ENCODE assay signal across 9 cellular contexts in the genomic region with DNA sequence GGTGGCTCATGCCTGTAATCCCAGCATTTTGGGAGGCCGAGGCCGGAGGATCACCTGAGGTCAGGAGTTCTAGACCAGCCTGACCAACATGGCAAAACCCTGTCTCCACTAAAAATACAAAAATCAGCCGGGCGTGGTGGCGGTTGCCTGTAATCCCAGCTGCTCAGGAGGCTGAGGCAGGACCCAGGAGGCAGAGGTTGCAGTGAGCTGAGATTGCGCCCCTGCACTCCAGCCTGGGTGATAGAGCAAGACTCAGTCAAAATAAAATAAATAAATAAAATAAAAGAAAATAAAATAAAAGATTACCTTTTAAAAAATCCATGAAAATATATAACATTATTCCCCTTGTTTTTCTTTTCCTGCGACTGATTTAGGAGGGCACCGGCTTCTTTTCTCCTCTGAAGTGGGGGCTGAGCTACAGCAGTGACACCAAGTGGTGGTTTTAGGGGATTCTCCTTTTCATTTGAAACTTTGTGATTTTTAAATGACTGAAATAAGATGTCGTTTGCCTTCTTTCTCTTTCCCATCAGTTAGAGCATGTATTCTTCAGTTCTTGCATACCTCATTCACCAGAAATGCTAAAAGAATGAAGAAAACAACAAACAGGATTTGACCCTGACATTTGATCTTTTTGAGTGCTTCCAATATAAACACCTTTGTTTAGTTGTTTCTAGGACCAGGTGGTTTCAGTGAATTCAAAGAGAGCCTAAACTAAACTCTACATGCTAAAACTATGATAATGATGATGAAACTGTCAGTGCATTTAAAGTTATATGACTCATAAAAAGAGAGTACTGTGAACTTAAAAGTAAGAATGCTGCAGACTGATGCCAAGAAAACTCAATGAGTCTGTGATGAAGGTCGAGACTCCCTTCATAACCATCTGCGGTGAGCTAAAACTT. TPM values are rescaled to one million over a fixed set of nuclear protein-coding genes. Genes with fewer than 3 reads are reported as not detected.
DNase-seq lines count a peak whose midpoint lies in the region; ATAC-seq and TF ChIP-seq lines count a peak whose summit lies in the region.
"Had no signal": no experiment of that assay in that cellular context is flagged by ENCODE, and none has a peak within 500 bp of the region (broad histone marks: within the 10 kb centered on the region; RNA-seq: fewer than 3 reads in every experiment).

No MANE protein-coding gene starts in this region.

- no peaks in the 10 kb centered on the region for H3K36me3 Mint-ChIP-seq in GM23338 (ENCODE audit: low read depth)
- H3K36me3 Mint-ChIP-seq: activated naive CD8-positive, alpha-beta T cell had no signal

- H2AFZ ChIP-seq in GM23338, result peak overlapping the region; percentile 82; the same call in 1 of the 2 replicates
- no peak overlapping the region for H2AFZ ChIP-seq in neural cell (ENCODE audit: low read depth, low read length)

- intact Hi-C loops in dorsolateral prefrontal cortex (cut with DNase I), result loop anchor here in 1 of 2 donors (2.0 kb wide), 1 partner anchor 162 kb away; no protein-coding TSS in a partner anchor

- no peaks in the 10 kb centered on the region for H3K27me3 Mint-ChIP-seq in GM23338 (ENCODE audit: insufficient read depth, low read depth, poor library complexity)

- H3K9ac ChIP-seq in neural cell (ENCODE audit: low read length), result no peak overlapping the region

- TF ChIP-seq EP300 in neural cell (conservative IDR thresholded peaks at IDR 0.05; ENCODE audit: poor library complexity, severe bottlenecking), result no peak

- DNase-seq in BE2C, result peak; percentile 17
- DNase-seq in GM23338 (ENCODE audit: low spot score), result peak; percentile 76
- peak; percentile 32 for DNase-seq in NCI-H2196 (lab: John Stamatoyannopoulos, UW; ENCODE audit: unreplicated experiment)
- DNase-seq in dorsolateral prefrontal cortex, result peak in 1 of 10 donors; percentile 38
- no peak for DNase-seq in HUDEP-2 (lab: John Stamatoyannopoulos, UW; ENCODE audit: unreplicated experiment in 76 of 76)
- no peak for DNase-seq in GF-D8 (lab: John Stamatoyannopoulos, UW)
- DNase-seq in NCI-H187 treated with DMSO at 0.1 percent for 48 hours (lab: John Stamatoyannopoulos, UW), result no peak

- H3K9me2 ChIP-seq in GM23338 (ENCODE audit: insufficient read depth), result 0 out of 2 replicates have a peak, but pooled peaks cover 4% of the 10 kb centered on the region
- H3K9me2 ChIP-seq in neural cell (ENCODE audit: insufficient read depth, low read length), result no peaks in the 10 kb centered on the region

- ATAC-seq in GM23338, result peak; percentile 74

- H3K4me2 ChIP-seq in GM23338, result no peak overlapping the region
- no peak overlapping the region for H3K4me2 ChIP-seq in neural cell (ENCODE audit: low read length)

- H3K27me3 ChIP-seq in BE2C, result no peaks in the 10 kb centered on the region
- H3K27me3 ChIP-seq in GM23338 (ENCODE audit: insufficient read depth), result no peaks in the 10 kb centered on the region
- H3K27me3 ChIP-seq in dorsolateral prefrontal cortex, result peaks cover 0 to 5% (median 0%) of the 10 kb centered on the region in 45 donors
- no peaks in the 10 kb centered on the region for H3K27me3 ChIP-seq in neural cell (ENCODE audit: insufficient read depth, low read depth, low read length)

- TF ChIP-seq RAD21 in neural cell (conservative IDR thresholded peaks at IDR 0.05), result peak; percentile 56

- no peak overlapping the region for H3K27ac Mint-ChIP-seq in GM23338
- H3K27ac Mint-ChIP-seq: activated naive CD8-positive, alpha-beta T cell had no signal

- no peaks in the 10 kb centered on the region for H3F3A ChIP-seq in GM23338 (replicated peaks; ENCODE audit: low read depth)
- no peaks in the 10 kb centered on the region for H3F3A ChIP-seq in neural cell (ENCODE audit: insufficient read depth, low read length, poor library complexity, severe bottlenecking)

- H3K4me3 ChIP-seq in BE2C (ENCODE audit: low read depth, low read length) (no peak overlapping the region), GM23338 (no peak overlapping the region), dorsolateral prefrontal cortex (peak overlapping the region in 1 of 59 donors; percentile 17), neural cell (ENCODE audit: low read length) (no peak overlapping the region)

- TF ChIP-seq CTCF in BE2C (IDR thresholded peaks at IDR 0.05; ENCODE audit: low read depth, low read length) (peak; percentile 73), GM23338 (conservative IDR thresholded peaks at IDR 0.05; ENCODE audit: low read depth in 2 of 2) (peak; percentile 73 to 74), dorsolateral prefrontal cortex (IDR thresholded peaks at IDR 0.05 in 54 of 56, conservative IDR thresholded peaks at IDR 0.05 in 2 of 56; ENCODE audit: low read depth in 1 of 56, partially characterized antibody in 56 of 56) (peak in 54 of 56 donors; percentile 23 to 71 (median 50)), neural cell (IDR thresholded peaks at IDR 0.05; ENCODE audit: poor library complexity, severe bottlenecking) (peak; percentile 57)

- H3K36me3 ChIP-seq in BE2C (no peaks in the 10 kb centered on the region), GM23338 (ENCODE audit: insufficient read depth) (no peaks in the 10 kb centered on the region), neural cell (ENCODE audit: insufficient read depth, low read length) (no peaks in the 10 kb centered on the region)

- H3K27ac ChIP-seq in GM23338 (ENCODE audit: low read depth), result no peak overlapping the region
- peak overlapping the region in 7 of 59 donors; percentile 28 to 67 (median 38) for H3K27ac ChIP-seq in dorsolateral prefrontal cortex
- no peak overlapping the region for H3K27ac ChIP-seq in neural cell (ENCODE audit: low read length)

- H3K9me3 Mint-ChIP-seq in GM23338, result no peaks in the 10 kb centered on the region; the same call in 2 of the 3 replicates

- H3K79me2 ChIP-seq in GM23338 (replicated peaks; ENCODE audit: insufficient read depth) (no peaks in the 10 kb centered on the region), neural cell (replicated peaks; ENCODE audit: insufficient read depth, low read length) (no peaks in the 10 kb centered on the region)

- no peaks in the 10 kb centered on the region for H3K4me1 Mint-ChIP-seq in GM23338

- H3K4me1 ChIP-seq in BE2C (no peaks in the 10 kb centered on the region), GM23338 (ENCODE audit: insufficient read depth) (no peaks in the 10 kb centered on the region)

- H3K9me3 ChIP-seq in BE2C (no peaks in the 10 kb centered on the region), neural cell (ENCODE audit: low read length) (no peaks in the 10 kb centered on the region)

- H3K4me3 Mint-ChIP-seq in GM23338, result no peak overlapping the region
- H3K4me3 Mint-ChIP-seq: activated naive CD8-positive, alpha-beta T cell had no signal

- H4K20me1 ChIP-seq in GM23338 (replicated peaks; ENCODE audit: insufficient read depth) (no peaks in the 10 kb centered on the region), neural cell (ENCODE audit: insufficient read depth) (no peaks in the 10 kb centered on the region)

TF ChIP-seq in GM23338, 12 proteins besides CTCF, POLR2A, EP300 and RAD21 (continues in another document):
- TF ChIP-seq, protein P1, sequence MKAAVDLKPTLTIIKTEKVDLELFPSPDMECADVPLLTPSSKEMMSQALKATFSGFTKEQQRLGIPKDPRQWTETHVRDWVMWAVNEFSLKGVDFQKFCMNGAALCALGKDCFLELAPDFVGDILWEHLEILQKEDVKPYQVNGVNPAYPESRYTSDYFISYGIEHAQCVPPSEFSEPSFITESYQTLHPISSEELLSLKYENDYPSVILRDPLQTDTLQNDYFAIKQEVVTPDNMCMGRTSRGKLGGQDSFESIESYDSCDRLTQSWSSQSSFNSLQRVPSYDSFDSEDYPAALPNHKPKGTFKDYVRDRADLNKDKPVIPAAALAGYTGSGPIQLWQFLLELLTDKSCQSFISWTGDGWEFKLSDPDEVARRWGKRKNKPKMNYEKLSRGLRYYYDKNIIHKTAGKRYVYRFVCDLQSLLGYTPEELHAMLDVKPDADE (IDR thresholded peaks at IDR 0.05), result no peak
- TF ChIP-seq EZH2 (IDR thresholded peaks at IDR 0.05; ENCODE audit: low read depth, unreplicated experiment) (no peak), ZNF114 (CRISPR knock-in tag; IDR thresholded peaks at IDR 0.05) (no peak), NANOG (IDR thresholded peaks at IDR 0.05; ENCODE audit: borderline replicate concordance) (no peak), EZH2phosphoT487 (IDR thresholded peaks at IDR 0.05; ENCODE audit: unreplicated experiment) (no peak), JUNB (IDR thresholded peaks at IDR 0.05; ENCODE audit: unreplicated experiment) (no peak), CREB1 (CRISPR knock-in tag; IDR thresholded peaks at IDR 0.05; ENCODE audit: low read depth) (no peak), STAT1 (IDR thresholded peaks at IDR 0.05; ENCODE audit: unreplicated experiment) (no peak)

TF ChIP-seq in neural cell, 6 proteins besides CTCF, POLR2A, EP300 and RAD21 (continues in another document):
- peak; percentile 62 for TF ChIP-seq SMC3 (conservative IDR thresholded peaks at IDR 0.05; ENCODE audit: poor library complexity)
- no peak for TF ChIP-seq TAF1 (IDR thresholded peaks at IDR 0.05; ENCODE audit: low read depth)
- no peak for TF ChIP-seq MXI1 (conservative IDR thresholded peaks at IDR 0.05; ENCODE audit: poor library complexity, severe bottlenecking)
- no peak for TF ChIP-seq EZH2 (IDR thresholded peaks at IDR 0.05; ENCODE audit: borderline replicate concordance, insufficient read depth, low read length, poor library complexity, severe bottlenecking)

RNA-seq across cellular contexts. Expression of a gene that starts 22.6 kb away (rescaled TPM):
- not detected for polyA plus RNA-seq in BE2C (2012; ENCODE audit: insufficient read depth, insufficient read length, low read depth)
- total RNA-seq in GM23338 (2014; rRNA removed; shearing (Covaris generic)), result 47.6 and 49.9 TPM in 2 replicates
- polyA plus RNA-seq in GM23338 (2016; fragmentation: Nextera tagmentation; extraction: Ambion mirVana) (17.8 and 24.6 TPM in 2 replicates), neural cell (3.8 and 4.0 TPM in 2 replicates)
- total RNA-seq in dorsolateral prefrontal cortex, result 10 to 100 TPM in 13 of 120 experiments, 1 to 10 TPM in 107; 1.7 to 22.6 (median 5.2) TPM
- polyA minus RNA-seq in neural cell, result 9.3 and 11.3 TPM in 2 replicates

Comparison
In these comparisons a context has a peak if more than half of its experiments do, and no peak if none do; other contexts are left out.
1. DNase-seq: peak in BE2C (single experiment), GM23338 (single experiment) and NCI-H2196 (single experiment); none in HUDEP-2 (0 of 76), GF-D8 (single experiment) and NCI-H187 treated with DMSO at 0.1 percent for 48 hours (single experiment).
2. Peak in every context shown above with its lines, with median percentiles within 50 percentile points of each other: CTCF ChIP-seq.